9 cellular contexts compared by ENCODE assay signal in the genomic region with DNA sequence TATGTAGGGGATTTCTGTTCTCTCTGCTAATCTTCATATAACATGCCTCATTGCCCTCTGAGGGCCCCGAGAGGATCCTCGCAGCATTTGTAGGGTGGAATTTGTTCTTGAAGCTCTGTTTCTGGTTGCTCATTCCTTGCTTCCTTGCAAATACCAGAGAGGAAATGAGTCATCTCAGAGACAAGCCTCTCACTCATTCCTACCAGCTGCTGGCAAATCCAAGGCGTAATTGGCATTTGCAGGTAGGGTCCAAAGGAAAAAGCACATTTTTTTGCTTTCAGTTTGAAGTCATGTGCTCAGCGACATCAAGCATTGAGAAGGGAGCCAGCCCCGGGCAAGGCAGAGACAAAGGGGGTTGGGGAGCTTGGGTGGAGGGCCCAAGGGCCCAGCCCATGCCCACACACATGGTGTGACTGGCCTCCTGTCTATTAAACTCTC.
DNase-seq lines count a peak whose midpoint lies in the region; ATAC-seq and TF ChIP-seq lines count a peak whose summit lies in the region.
"Had no signal": no experiment of that assay in that cellular context is flagged by ENCODE, and none has a peak within 500 bp of the region (broad histone marks: within the 10 kb centered on the region; RNA-seq: fewer than 3 reads in every experiment).

No MANE protein-coding gene starts in this region.

- H3K4ac ChIP-seq in IMR-90 (ENCODE audit: low read depth, low read length) = no peak overlapping the region

- TF ChIP-seq CTCF in IMR-90 (conservative IDR thresholded peaks at IDR 0.05; ENCODE audit: low read depth, low read length) (no peak), cardiac fibroblast (IDR thresholded peaks at IDR 0.05; ENCODE audit: low read depth, low read length) (no peak), lower lobe of right lung (IDR thresholded peaks at IDR 0.05) (no peak)

- H3K79me1 ChIP-seq in IMR-90 (ENCODE audit: low read depth in 1 of 2, low read length in 2 of 2) = no peaks in the 10 kb centered on the region

- no peak overlapping the region for H3K56ac ChIP-seq in IMR-90 (ENCODE audit: extremely low read depth, insufficient read depth, low read length)

- no peak for ATAC-seq in IMR-90 (ENCODE audit: low read depth)
- peak; percentile 31 to 36 for ATAC-seq in lower lobe of right lung
- no peak for ATAC-seq in GM21786 (IDR thresholded peaks at IDR 0.05; ENCODE audit: unreplicated experiment)
- ATAC-seq in GM18502 (IDR thresholded peaks at IDR 0.05; ENCODE audit: poor library complexity, unreplicated experiment) = no peak

- dilution Hi-C loops in IMR-90 (cut with HindIII; ENCODE audit: low sequenced_read_pairs, unreplicated experiment) = no loop called here

- no peak overlapping the region for H3K23ac ChIP-seq in IMR-90 (ENCODE audit: low read depth, low read length)

- H2BK20ac ChIP-seq in IMR-90 (ENCODE audit: low read depth, low read length) = no peak overlapping the region

- H4K8ac ChIP-seq in IMR-90 (ENCODE audit: low read depth in 2 of 2, low read length in 2 of 2) = no peak overlapping the region

- no peaks in the 10 kb centered on the region for H3K36me3 ChIP-seq in IMR-90 (ENCODE audit: control insufficient read depth, insufficient read depth, low read length)
- no peaks in the 10 kb centered on the region for H3K36me3 ChIP-seq in lower lobe of right lung
- H3K36me3 ChIP-seq: Peyer's patch had no signal

- no peak overlapping the region for H3K27ac ChIP-seq in IMR-90 (ENCODE audit: insufficient read depth, low read length)
- no peak overlapping the region for H3K27ac ChIP-seq in lower lobe of right lung
- H3K27ac ChIP-seq: Peyer's patch had no signal

- no peak overlapping the region for H2AK5ac ChIP-seq in IMR-90 (ENCODE audit: low read depth, low read length)

- H2BK120ac ChIP-seq in IMR-90 (ENCODE audit: low read depth, low read length) = no peak overlapping the region

- no peak overlapping the region for H3K14ac ChIP-seq in IMR-90 (replicated peaks; ENCODE audit: low read depth, low read length)

- no peaks in the 10 kb centered on the region for H3K4me1 ChIP-seq in IMR-90 (ENCODE audit: control insufficient read depth, insufficient read depth, low read length)
- H3K4me1 ChIP-seq in lower lobe of right lung = peaks cover 7% of the 10 kb centered on the region
- H3K4me1 ChIP-seq: Peyer's patch had no signal

- H3K27me3 ChIP-seq in IMR-90 (ENCODE audit: control insufficient read depth, insufficient read depth, low read length) (no peaks in the 10 kb centered on the region), lower lobe of right lung (ENCODE audit: low read depth) (no peaks in the 10 kb centered on the region)
- H3K27me3 ChIP-seq: Peyer's patch had no signal

- no peak overlapping the region for H2BK15ac ChIP-seq in IMR-90 (ENCODE audit: low read depth, low read length)

- CTCF ChIA-PET in IMR-90 (lab: Yijun Ruan, JAX) = no interaction called here

- no peak overlapping the region for H2AK9ac ChIP-seq in IMR-90 (replicated peaks; ENCODE audit: low read depth, low read length, poor library complexity)

- BruUV-seq in IMR-90 (replicated peaks; lab: Mats Ljungman, UMichigan) = no TSS peak

- no peaks in the 10 kb centered on the region for H4K20me1 ChIP-seq in IMR-90 (ENCODE audit: insufficient read depth, low read length)

- in situ Hi-C loops in IMR-90 (cut with MboI; ENCODE audit: low sequenced_read_pairs) = no loop called here

- H3K4me2 ChIP-seq in IMR-90 (ENCODE audit: low read depth, low read length) = no peak overlapping the region

- H3K9me3 ChIP-seq in IMR-90 (ENCODE audit: control insufficient read depth, insufficient read depth, low read length) = peaks cover 12% of the 10 kb centered on the region
- H3K9me3 ChIP-seq in lower lobe of right lung = no peaks in the 10 kb centered on the region
- H3K9me3 ChIP-seq: Peyer's patch had no signal

- TF ChIP-seq RAD21 in IMR-90 (IDR thresholded peaks at IDR 0.05; ENCODE audit: low read length) = no peak

- no peak overlapping the region for H3K9ac ChIP-seq in IMR-90 (ENCODE audit: low read depth, low read length)

- POLR2A ChIA-PET in IMR-90 (lab: Charles Lee; ENCODE audit: unreplicated experiment) = no interaction called here

- WGBS in IMR-90 (ENCODE audit: extremely low coverage in 2 of 2, insufficient read length in 1 of 2), 2 experiments = no CpG with 5 or more reads among the region's 5 CpGs

- no peak overlapping the region for H2BK5ac ChIP-seq in IMR-90 (ENCODE audit: low read depth, low read length, poor library complexity, severe bottlenecking)

- DNase-seq in AG08395 (ENCODE audit: low spot score) (peak; percentile 90), IMR-90 (peak; percentile 3), cardiac fibroblast (ENCODE audit: low read depth in 2 of 2) (peak; percentile 66 to 79), lower lobe of right lung (no peak), COR-L47 (lab: John Stamatoyannopoulos, UW) (no peak)
- DNase-seq in activated CD8-positive, alpha-beta memory T cell treated with anti-CD3 and anti-CD28 coated beads, Interleukin-2, amount 50 U/mL, for 4 hours = no peak
- DNase-seq: Peyer's patch had no signal

- H4K91ac ChIP-seq in IMR-90 (ENCODE audit: insufficient read depth, low read depth, low read length) = no peak overlapping the region

- no peak overlapping the region for H4K5ac ChIP-seq in IMR-90 (ENCODE audit: low read depth, low read length)

- intact Hi-C loops in IMR-90 (cut with micrococcal nuclease) (no loop called here), lower lobe of right lung (cut with DNase I) (no loop called here)

- H3K18ac ChIP-seq in IMR-90 (ENCODE audit: low read depth, low read length) = no peak overlapping the region

- H2AFZ ChIP-seq in IMR-90 (replicated peaks; ENCODE audit: low read length, poor library complexity) = no peak overlapping the region

- TF ChIP-seq POLR2A in IMR-90 (IDR thresholded peaks at IDR 0.05; ENCODE audit: low read depth, low read length) = no peak

- H3K4me3 ChIP-seq in IMR-90 (ENCODE audit: insufficient read depth, low read depth, low read length) (no peak overlapping the region), cardiac fibroblast (replicated peaks in 1 of 2; ENCODE audit: low read depth in 2 of 2, low read length in 2 of 2) (no peak overlapping the region), lower lobe of right lung (no peak overlapping the region)
- H3K4me3 ChIP-seq: Peyer's patch had no signal

- H3K9me1 ChIP-seq in IMR-90 (ENCODE audit: insufficient read depth, low read length) = no peaks in the 10 kb centered on the region

TF ChIP-seq in IMR-90, 13 proteins besides CTCF, POLR2A, EP300 and RAD21:
- TF ChIP-seq BHLHE40 (IDR thresholded peaks at IDR 0.05; ENCODE audit: low read depth, low read length) (no peak), RCOR1 (IDR thresholded peaks at IDR 0.05; ENCODE audit: insufficient replicate concordance, low read length) (no peak)
- TF ChIP-seq, protein P1, sequence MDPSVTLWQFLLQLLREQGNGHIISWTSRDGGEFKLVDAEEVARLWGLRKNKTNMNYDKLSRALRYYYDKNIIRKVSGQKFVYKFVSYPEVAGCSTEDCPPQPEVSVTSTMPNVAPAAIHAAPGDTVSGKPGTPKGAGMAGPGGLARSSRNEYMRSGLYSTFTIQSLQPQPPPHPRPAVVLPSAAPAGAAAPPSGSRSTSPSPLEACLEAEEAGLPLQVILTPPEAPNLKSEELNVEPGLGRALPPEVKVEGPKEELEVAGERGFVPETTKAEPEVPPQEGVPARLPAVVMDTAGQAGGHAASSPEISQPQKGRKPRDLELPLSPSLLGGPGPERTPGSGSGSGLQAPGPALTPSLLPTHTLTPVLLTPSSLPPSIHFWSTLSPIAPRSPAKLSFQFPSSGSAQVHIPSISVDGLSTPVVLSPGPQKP (IDR thresholded peaks at IDR 0.05; ENCODE audit: borderline replicate concordance, low read depth, low read length) = no peak

Comparison
In these comparisons a context has a peak if more than half of its experiments do, and no peak if none do; other contexts are left out.
1. DNase-seq: peak in AG08395 (single experiment), IMR-90 (single experiment) and cardiac fibroblast (2 of 2); none in lower lobe of right lung (single experiment), activated CD8-positive, alpha-beta memory T cell treated with anti-CD3 and anti-CD28 coated beads, Interleukin-2, amount 50 U/mL, for 4 hours (single experiment) and COR-L47 (single experiment).
2. ATAC-seq: peak in lower lobe of right lung (2 of 2); none in IMR-90 (single experiment), GM21786 (single experiment) and GM18502 (single experiment).